9 cellular contexts compared by ENCODE assay signal in the genomic region with DNA sequence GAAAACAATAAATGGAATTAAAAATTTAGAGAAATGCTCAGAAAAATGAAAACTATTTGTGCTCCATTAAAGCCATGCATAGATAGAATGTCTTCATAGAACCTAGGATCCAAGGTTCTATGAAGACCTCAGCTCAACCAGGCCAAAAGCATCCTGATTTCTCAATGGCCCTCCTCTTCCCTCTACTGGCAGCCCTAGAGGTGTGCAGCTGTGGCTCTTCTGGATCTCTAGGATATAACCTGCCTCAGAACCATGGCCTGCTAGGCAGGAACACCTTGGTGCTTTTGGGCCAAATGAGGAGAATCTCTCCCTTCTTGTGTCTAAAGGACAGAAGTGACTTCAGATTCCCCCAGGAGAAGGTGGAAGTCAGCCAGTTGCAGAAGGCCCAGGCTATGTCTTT. TPM values are rescaled to one million over a fixed set of nuclear protein-coding genes. Genes with fewer than 3 reads are reported as not detected.
DNase-seq lines count a peak whose midpoint lies in the region; ATAC-seq and TF ChIP-seq lines count a peak whose summit lies in the region.
"Had no signal": no experiment of that assay in that cellular context is flagged by ENCODE, and none has a peak within 500 bp of the region (broad histone marks: within the 10 kb centered on the region; RNA-seq: fewer than 3 reads in every experiment).

No MANE protein-coding gene starts in this region.

- no peak overlapping the region for H2BK12ac ChIP-seq in H9 (ENCODE audit: insufficient read length, low read depth, low read length)

- H2BK15ac ChIP-seq in H9 (ENCODE audit: low read depth, low read length): no peak overlapping the region

- H3K4me2 ChIP-seq in H9 (ENCODE audit: insufficient read depth, insufficient read length, low read length): no peak overlapping the region

- H3K27me3 ChIP-seq in cardiac muscle cell: no peaks in the 10 kb centered on the region
- H3K27me3 ChIP-seq in H9 (ENCODE audit: insufficient read depth, low read length): no peaks in the 10 kb centered on the region; the same call in 1 of the 2 replicates
- no peaks in the 10 kb centered on the region for H3K27me3 ChIP-seq in ascending aorta

- no peak overlapping the region for H3K4me3 Mint-ChIP-seq in H9

- no peak overlapping the region for H3K56ac ChIP-seq in H9 (ENCODE audit: insufficient read length, low read depth, low read length)

- H4K91ac ChIP-seq in H9 (ENCODE audit: insufficient read length, low read depth, low read length): no peak overlapping the region

- H2AFZ ChIP-seq in H9 (ENCODE audit: low read length): no peak overlapping the region

- H3K36me3 Mint-ChIP-seq in H9 (ENCODE audit: insufficient read depth in 1 of 3, low read depth in 3 of 3): no peaks in the 10 kb centered on the region

- no peak overlapping the region for H3K14ac ChIP-seq in H9 (ENCODE audit: insufficient read depth, low read length)

- H3K36me3 ChIP-seq in cardiac muscle cell (no peaks in the 10 kb centered on the region), ascending aorta (no peaks in the 10 kb centered on the region)

- H3T11ph ChIP-seq in H9 (ENCODE audit: low read length): no peak overlapping the region

- ATAC-seq in left ventricle myocardium superior: no peak

- H3K4ac ChIP-seq in H9 (ENCODE audit: low read depth, low read length): no peak overlapping the region

- H3K18ac ChIP-seq in H9 (ENCODE audit: insufficient read length, low read depth, low read length): no peak overlapping the region

- peaks cover 11 to 14% of the 10 kb centered on the region in 2 experiments for H3K4me1 Mint-ChIP-seq in H9

- no peaks in the 10 kb centered on the region; a peak in 1 of 5 replicates for H3K9me3 Mint-ChIP-seq in H9

- intact Hi-C loops in left ventricle myocardium superior (cut with micrococcal nuclease) (no loop called here), ascending aorta (cut with DNase I) (loop anchor here (5.0 kb wide), 1 partner anchor 138 kb away; no protein-coding TSS in a partner anchor)

- no peak overlapping the region for H2BK120ac ChIP-seq in H9 (ENCODE audit: low read depth, low read length, poor library complexity, severe bottlenecking)

- no peak overlapping the region for H2BK20ac ChIP-seq in H9 (ENCODE audit: low read depth, low read length, poor library complexity, severe bottlenecking)

- H3K4me3 ChIP-seq in cardiac muscle cell (no peak overlapping the region), ascending aorta (no peak overlapping the region)

- H3K27ac ChIP-seq in cardiac muscle cell: no peak overlapping the region
- H3K27ac ChIP-seq in H9 (ENCODE audit: insufficient read length, low read depth, low read length): no peak overlapping the region
- no peak overlapping the region for H3K27ac ChIP-seq in ascending aorta

- H3K27ac Mint-ChIP-seq in H9: no peak overlapping the region

- peak; percentile 39 to 53 for DNase-seq in cardiac muscle cell (ENCODE audit: low read depth in 1 of 2, low spot score in 1 of 2)
- no peak for DNase-seq in left ventricle myocardium superior
- peak; percentile 54 for DNase-seq in H9
- DNase-seq in LoVo (ENCODE audit: low spot score): peak; percentile 44
- no peak for DNase-seq in ascending aorta (ENCODE audit: low spot score in 2 of 2)
- DNase-seq in left kidney (ENCODE audit: low read depth, low spot score): peak; percentile 43
- DNase-seq in SK-N-DZ (ENCODE audit: low spot score): no peak
- no peak for DNase-seq in NOMO-1 (lab: John Stamatoyannopoulos, UW; ENCODE audit: unreplicated experiment in 2 of 2)

- H3K9me3 ChIP-seq in cardiac muscle cell (ENCODE audit: low read depth): no peaks in the 10 kb centered on the region
- no peaks in the 10 kb centered on the region for H3K9me3 ChIP-seq in H9 (ENCODE audit: control insufficient read depth, low read depth, low read length)
- no peaks in the 10 kb centered on the region for H3K9me3 ChIP-seq in ascending aorta

- no peaks in the 10 kb centered on the region for H4K20me1 ChIP-seq in H9 (ENCODE audit: control insufficient read depth, insufficient read depth, insufficient read length)

- H3K79me2 ChIP-seq in H9 (ENCODE audit: insufficient read depth, low read length): no peaks in the 10 kb centered on the region

- no peak overlapping the region for H4K5ac ChIP-seq in H9 (ENCODE audit: insufficient read length, low read depth, low read length)

- TF ChIP-seq CTCF in cardiac muscle cell (IDR thresholded peaks at IDR 0.05; ENCODE audit: low read depth, low read length): peak; percentile 71
- TF ChIP-seq CTCF in H9 (conservative IDR thresholded peaks at IDR 0.05): peak; percentile 77
- TF ChIP-seq CTCF in ascending aorta (IDR thresholded peaks at IDR 0.05): peak; percentile 24 to 46 (median 28)

- H3K4me1 ChIP-seq in cardiac muscle cell (ENCODE audit: low read depth): no peaks in the 10 kb centered on the region
- H3K4me1 ChIP-seq in H9 (ENCODE audit: insufficient read depth, low read length): peaks cover 5% of the 10 kb centered on the region
- H3K4me1 ChIP-seq in ascending aorta: no peaks in the 10 kb centered on the region

- H3K23me2 ChIP-seq in H9 (ENCODE audit: insufficient read length, low read depth, low read length, poor library complexity, severe bottlenecking): no peaks in the 10 kb centered on the region

- H2AK5ac ChIP-seq in H9 (ENCODE audit: insufficient read length, low read length): no peak overlapping the region

- peaks cover 5% of the 10 kb centered on the region for H3K27me3 Mint-ChIP-seq in H9 (ENCODE audit: low read depth)

- no peaks in the 10 kb centered on the region for H3K79me1 ChIP-seq in H9 (ENCODE audit: insufficient read depth, low read depth, low read length, poor library complexity, severe bottlenecking)

- no peak overlapping the region for H3K9ac ChIP-seq in H9 (ENCODE audit: extremely low read depth, insufficient read length, low read length)

- no peak overlapping the region for H2BK5ac ChIP-seq in H9 (ENCODE audit: insufficient read length, low read length)

- no peak overlapping the region for H3K23ac ChIP-seq in H9 (ENCODE audit: insufficient read length, low read depth, low read length)

- no peak overlapping the region for H4K8ac ChIP-seq in H9 (replicated peaks; ENCODE audit: insufficient read length, low read depth, low read length)

RNA-seq across cellular contexts. Expression of gene IFNA1, which starts 15.1 kb away (rescaled TPM):
- total RNA-seq in cardiac muscle cell: not detected in 2 replicates
- not detected in 2 replicates for polyA plus RNA-seq in cardiac muscle cell
- not detected for total RNA-seq in left ventricle myocardium superior
- total RNA-seq in H9 (2021): not detected in 2 replicates
- not detected for total RNA-seq in ascending aorta
- not detected in 2 replicates for polyA plus RNA-seq in SK-N-DZ (2014; cell fraction: cytosol; rRNA removed)
- not detected in 2 replicates for polyA plus RNA-seq in SK-N-DZ (2014; cell fraction: nucleus; rRNA removed)
- polyA plus RNA-seq: adipose tissue had no signal

RNA-seq across cellular contexts. Expression of gene IFNE, which starts 26.8 kb away (rescaled TPM):
- total RNA-seq in cardiac muscle cell (not detected in 2 replicates), left ventricle myocardium superior (not detected), H9 (2021) (not detected in 2 replicates), ascending aorta (not detected)
- not detected in 2 replicates for polyA plus RNA-seq in cardiac muscle cell
- polyA plus RNA-seq in SK-N-DZ (2014; cell fraction: cytosol; rRNA removed): not detected in 2 replicates
- polyA plus RNA-seq in SK-N-DZ (2014; cell fraction: nucleus; rRNA removed): not detected in 2 replicates
- polyA plus RNA-seq: adipose tissue had no signal

RNA-seq across cellular contexts. Expression of gene IFNA8, which starts 46.4 kb away (rescaled TPM):
- total RNA-seq in cardiac muscle cell (not detected in 2 replicates), left ventricle myocardium superior (not detected), H9 (2021) (not detected in 2 replicates), ascending aorta (not detected)
- not detected in 2 replicates for polyA plus RNA-seq in cardiac muscle cell
- not detected in 2 replicates for polyA plus RNA-seq in SK-N-DZ (2014; cell fraction: cytosol; rRNA removed)
- polyA plus RNA-seq in SK-N-DZ (2014; cell fraction: nucleus; rRNA removed): not detected in 2 replicates
- polyA plus RNA-seq: adipose tissue had no signal

Comparison
In these comparisons a context has a peak if more than half of its experiments do, and no peak if none do; other contexts are left out.
1. DNase-seq: peak in cardiac muscle cell (2 of 2), H9 (single experiment), LoVo (single experiment) and left kidney (single experiment); none in left ventricle myocardium superior (single experiment), ascending aorta (0 of 2), SK-N-DZ (single experiment) and NOMO-1 (0 of 2).
2. Peak in every context shown above with its lines, with median percentiles within 50 percentile points of each other: CTCF ChIP-seq.